Comparison of ENCODE assay signal across 12 cellular contexts in genomic region chrX:12844319-12844718, GRCh38. TPM values are rescaled to one million over a fixed set of nuclear protein-coding genes. Genes with fewer than 3 reads are reported as not detected.
DNase-seq lines count a peak whose midpoint lies in the region; ATAC-seq, FAIRE-seq and TF ChIP-seq lines count a peak whose summit lies in the region.
"Had no signal": no experiment of that assay in that cellular context is flagged by ENCODE, and none has a peak within 500 bp of the region (broad histone marks: within the 10 kb centered on the region; RNA-seq: fewer than 3 reads in every experiment).

No MANE protein-coding gene starts in this region.

- peak overlapping the region; percentile 69 for H3K4me3 Mint-ChIP-seq in stimulated activated naive CD8-positive, alpha-beta T cell treated with anti-CD3 and anti-CD28 coated beads, Interleukin-15, Interleukin-2, amounts not matched to agents 100 ng/mL and 50 ng/mL, for 24 hours
- H3K4me3 Mint-ChIP-seq: dendritic cell treated with granulocyte-macrophage colony-stimulating factor and Interleukin-4, amounts not matched to agents 40 ng/mL and 50 ng/mL, for 4 days had no signal

- H3K9me3 Mint-ChIP-seq in stimulated activated naive CD8-positive, alpha-beta T cell treated with anti-CD3 and anti-CD28 coated beads, Interleukin-15, Interleukin-2, amounts not matched to agents 100 ng/mL and 50 ng/mL, for 24 hours, result no peaks in the 10 kb centered on the region
- H3K9me3 Mint-ChIP-seq: dendritic cell treated with granulocyte-macrophage colony-stimulating factor and Interleukin-4, amounts not matched to agents 40 ng/mL and 50 ng/mL, for 4 days had no signal

- no peak for TF ChIP-seq RAD21 in HepG2 (CRISPR knock-in tag; IDR thresholded peaks at IDR 0.05)

- BruUV-seq in HepG2 (replicated peaks; lab: Mats Ljungman, UMichigan), result TSS peak; percentile 99

- H3K4me1 Mint-ChIP-seq in stimulated activated naive CD8-positive, alpha-beta T cell treated with anti-CD3 and anti-CD28 coated beads, Interleukin-15, Interleukin-2, amounts not matched to agents 100 ng/mL and 50 ng/mL, for 24 hours (ENCODE audit: low read depth), result peaks cover 17% of the 10 kb centered on the region

- H2AFZ ChIP-seq in HepG2 (ENCODE audit: low read length), result no peak overlapping the region
- H2AFZ ChIP-seq in OCI-LY3 (ENCODE audit: low read depth, low read length), result peak overlapping the region; percentile 73; the same call in 1 of the 2 replicates

- H3K27me3 Mint-ChIP-seq in stimulated activated naive CD8-positive, alpha-beta T cell treated with anti-CD3 and anti-CD28 coated beads, Interleukin-15, Interleukin-2, amounts not matched to agents 100 ng/mL and 50 ng/mL, for 24 hours, result no peaks in the 10 kb centered on the region
- H3K27me3 Mint-ChIP-seq: dendritic cell treated with granulocyte-macrophage colony-stimulating factor and Interleukin-4, amounts not matched to agents 40 ng/mL and 50 ng/mL, for 4 days had no signal

- no peaks in the 10 kb centered on the region for H3K79me2 ChIP-seq in HepG2 (ENCODE audit: insufficient read depth, low read length)
- H3K79me2 ChIP-seq in OCI-LY3 (ENCODE audit: low read length), result no peaks in the 10 kb centered on the region

- ATAC-seq in HepG2 (peak; percentile 81), right lobe of liver (no peak), HG02798 (IDR thresholded peaks at IDR 0.05; ENCODE audit: poor library complexity, unreplicated experiment) (peak; percentile 31), GM18517 (IDR thresholded peaks at IDR 0.05; ENCODE audit: unreplicated experiment) (no peak), HG03565 (IDR thresholded peaks at IDR 0.05; ENCODE audit: unreplicated experiment) (no peak)
- ATAC-seq: psoas muscle, upper lobe of right lung had no signal

- DNase-seq in HepG2 (ENCODE audit: low spot score), result peak; percentile 31
- no peak for DNase-seq in right lobe of liver
- DNase-seq in AG20443 (ENCODE audit: low spot score), result no peak
- DNase-seq: NCI-H1417, psoas muscle, upper lobe of right lung had no signal

- TF ChIP-seq CTCF in HepG2 (CRISPR knock-in tag; IDR thresholded peaks at IDR 0.05), result no peak
- TF ChIP-seq CTCF in right lobe of liver (IDR thresholded peaks at IDR 0.05), result no peak
- TF ChIP-seq CTCF in OCI-LY3 (IDR thresholded peaks at IDR 0.05; ENCODE audit: low read depth, low read length), result no peak

- CTCF ChIA-PET in HepG2 (lab: Yijun Ruan, JAX; ENCODE audit: low intra/inter-chr PET ratio, low total read pairs), result no interaction called here

- 0% methylated on average over 1 of the region's 3 CpGs for WGBS in HepG2 (ENCODE audit: low lambda C conversion rate)
- 31% methylated on average over 3 of the region's 3 CpGs for WGBS in right lobe of liver (ENCODE audit: insufficient coverage, low coverage, low lambda C conversion rate, missing lambda C conversion rate)

- H3K9me3 ChIP-seq in HepG2 (ENCODE audit: low read length) (no peaks in the 10 kb centered on the region), right lobe of liver (no peaks in the 10 kb centered on the region), OCI-LY3 (ENCODE audit: insufficient read depth, low read length) (no peaks in the 10 kb centered on the region)
- H3K9me3 ChIP-seq: psoas muscle, upper lobe of right lung had no signal

- H3K4me1 ChIP-seq in HepG2 (ENCODE audit: insufficient read depth, low read length), result peaks cover 41% of the 10 kb centered on the region
- H3K4me1 ChIP-seq in right lobe of liver, result no peaks in the 10 kb centered on the region
- peaks cover 13% of the 10 kb centered on the region for H3K4me1 ChIP-seq in OCI-LY3 (ENCODE audit: low read length)
- H3K4me1 ChIP-seq: psoas muscle, upper lobe of right lung had no signal

- intact Hi-C loops in HepG2 (cut with micrococcal nuclease; ENCODE audit: unreplicated experiment) (no loop called here), right lobe of liver (cut with DNase I) (no loop called here)

- POLR2A ChIA-PET in HepG2 (lab: Yijun Ruan, JAX), result interaction anchor here (0.9 to 1.3 kb wide), 5 partner anchors 10 to 890 kb away, joined by 3 to 6 read pairs (median 4); partner anchors contain the start of genes OFD1, PRPS2 and TRAPPC2

- TF ChIP-seq POLR2A in HepG2 (IDR thresholded peaks at IDR 0.05; ENCODE audit: insufficient read depth in 1 of 2, low read depth in 2 of 2, low read length in 2 of 2) (no peak; a peak in 1 of 4 replicates), right lobe of liver (IDR thresholded peaks at IDR 0.05) (no peak)

- no peaks in the 10 kb centered on the region for H3K36me3 Mint-ChIP-seq in stimulated activated naive CD8-positive, alpha-beta T cell treated with anti-CD3 and anti-CD28 coated beads, Interleukin-15, Interleukin-2, amounts not matched to agents 100 ng/mL and 50 ng/mL, for 24 hours (ENCODE audit: low read depth)

- H3K27me3 ChIP-seq in HepG2 (ENCODE audit: control insufficient read depth in 1 of 2, insufficient read depth in 2 of 2, low read length in 2 of 2) (no peaks in the 10 kb centered on the region), right lobe of liver (no peaks in the 10 kb centered on the region), OCI-LY3 (ENCODE audit: low read depth, low read length) (no peaks in the 10 kb centered on the region)
- H3K27me3 ChIP-seq: upper lobe of right lung had no signal

- H3K4me2 ChIP-seq in HepG2 (ENCODE audit: low read depth, low read length) (peak overlapping the region; percentile 65), OCI-LY3 (ENCODE audit: low read length) (peak overlapping the region; percentile 84)

- H3K9ac ChIP-seq in HepG2 (ENCODE audit: insufficient read depth, low read depth, low read length), result peak overlapping the region; percentile 61
- H3K9ac ChIP-seq in OCI-LY3 (ENCODE audit: low read length), result no peak overlapping the region

- H3K27ac Mint-ChIP-seq in stimulated activated naive CD8-positive, alpha-beta T cell treated with anti-CD3 and anti-CD28 coated beads, Interleukin-15, Interleukin-2, amounts not matched to agents 100 ng/mL and 50 ng/mL, for 24 hours, result no peak overlapping the region
- H3K27ac Mint-ChIP-seq: dendritic cell treated with granulocyte-macrophage colony-stimulating factor and Interleukin-4, amounts not matched to agents 40 ng/mL and 50 ng/mL, for 4 days had no signal

- H4K20me1 ChIP-seq in HepG2 (ENCODE audit: insufficient read depth, low read length), result no peaks in the 10 kb centered on the region
- H4K20me1 ChIP-seq in OCI-LY3 (ENCODE audit: insufficient read depth, low read length), result no peaks in the 10 kb centered on the region

- in situ Hi-C loops in HepG2 (cut with HindIII; ENCODE audit: extremely low pct_ligation_motif_present, low pct_unique_long_range_greater_than_20kb), result no loop called here

- peak overlapping the region; percentile 96 for H3K27ac ChIP-seq in HepG2 (ENCODE audit: extremely low read length, insufficient read depth, low read length)
- no peak overlapping the region for H3K27ac ChIP-seq in right lobe of liver
- no peak overlapping the region for H3K27ac ChIP-seq in OCI-LY3 (ENCODE audit: low read length)
- H3K27ac ChIP-seq: psoas muscle, upper lobe of right lung had no signal

- no peak for TF ChIP-seq EP300 in HepG2 (IDR thresholded peaks at IDR 0.05; ENCODE audit: low read depth in 2 of 2, low read length in 2 of 2)
- TF ChIP-seq EP300 in HepG2 (CRISPR knock-in tag; IDR thresholded peaks at IDR 0.05; ENCODE audit: borderline replicate concordance), result no peak

- FAIRE-seq in HepG2 (lab: Jason Lieb, UNC), result peak; percentile 15

- H3K4me3 ChIP-seq in HepG2 (replicated peaks in 1 of 3; ENCODE audit: insufficient read depth in 1 of 3, low read depth in 2 of 3, low read length in 3 of 3) (peak overlapping the region; percentile 33 to 59 (median 55); a peak in 4 of 6 replicates), right lobe of liver (no peak overlapping the region), OCI-LY3 (ENCODE audit: low read length) (peak overlapping the region; percentile 65)
- H3K4me3 ChIP-seq: psoas muscle, upper lobe of right lung had no signal

- H3K36me3 ChIP-seq in HepG2 (replicated peaks in 1 of 2; ENCODE audit: control insufficient read depth in 1 of 2, insufficient read depth in 2 of 2, low read length in 2 of 2) (no peaks in the 10 kb centered on the region), right lobe of liver (no peaks in the 10 kb centered on the region), OCI-LY3 (replicated peaks; ENCODE audit: low read depth, low read length) (no peaks in the 10 kb centered on the region)
- H3K36me3 ChIP-seq: upper lobe of right lung had no signal

RNA-seq across cellular contexts. Expression of gene TLR7, which starts 22.6 kb away (rescaled TPM):
- not detected in 2 replicates for total RNA-seq in HepG2 (2016; rRNA removed; fragmentation: Illumina TruSeq; extraction: Trizol)
- not detected in 2 replicates for total RNA-seq in HepG2 (2016; cell fraction: cytosol; rRNA removed; fragmentation: Illumina TruSeq; extraction: Trizol; ENCODE audit: low read depth)
- total RNA-seq in HepG2 (2016; cell fraction: insoluble cytoplasmic fraction; rRNA removed; fragmentation: Illumina TruSeq; extraction: Trizol), result not detected in 2 replicates
- total RNA-seq in HepG2 (2016; cell fraction: membrane; rRNA removed; fragmentation: Illumina TruSeq; extraction: Trizol), result not detected in 2 replicates
- total RNA-seq in HepG2 (2016; cell fraction: nucleus; rRNA removed; fragmentation: Illumina TruSeq; extraction: Trizol), result not detected in 2 replicates
- not detected in 2 replicates for polyA plus RNA-seq in HepG2 (2011; rRNA removed)
- polyA plus RNA-seq in HepG2 (2011; cell fraction: cytosol; rRNA removed), result not detected in 2 replicates
- not detected in 2 replicates for polyA plus RNA-seq in HepG2 (2011; cell fraction: nucleus; rRNA removed)
- not detected in 2 replicates for polyA plus RNA-seq in HepG2 (2012)
- not detected in 2 replicates for polyA plus RNA-seq in HepG2 (2016; cell fraction: cytosol; fragmentation: Illumina TruSeq; extraction: Trizol; ENCODE audit: low read depth)
- not detected in 2 replicates for polyA plus RNA-seq in HepG2 (2016; cell fraction: insoluble cytoplasmic fraction; fragmentation: Illumina TruSeq; extraction: Trizol; ENCODE audit: low read depth)
- not detected in 2 replicates for polyA plus RNA-seq in HepG2 (2016; cell fraction: membrane; fragmentation: Illumina TruSeq; extraction: Trizol; ENCODE audit: low read depth)
- polyA plus RNA-seq in HepG2 (2016; cell fraction: nucleus; fragmentation: Illumina TruSeq; extraction: Trizol; ENCODE audit: insufficient read depth, low read depth), result not detected in 2 replicates
- polyA minus RNA-seq in HepG2 (2011; rRNA and poly(A)+ RNA removed; ENCODE audit: low replicate concordance), result not detected in 2 replicates
- polyA minus RNA-seq in HepG2 (2011; cell fraction: cytosol; rRNA and poly(A)+ RNA removed), result not detected in 2 replicates
- not detected in 2 replicates for polyA minus RNA-seq in HepG2 (2011; cell fraction: nucleus; rRNA and poly(A)+ RNA removed)
- total RNA-seq in right lobe of liver, result under 1 TPM; 0.10 to 0.58 (median 0.15) TPM

RNA-seq across cellular contexts. Expression of gene PRPS2, which starts 53.1 kb away (rescaled TPM):
- 24.4 and 29.2 TPM in 2 replicates for total RNA-seq in HepG2 (2016; rRNA removed; fragmentation: Illumina TruSeq; extraction: Trizol)
- total RNA-seq in HepG2 (2016; cell fraction: cytosol; rRNA removed; fragmentation: Illumina TruSeq; extraction: Trizol; ENCODE audit: low read depth), result 11.1 and 12.0 TPM in 2 replicates
- 26.5 and 27.5 TPM in 2 replicates for total RNA-seq in HepG2 (2016; cell fraction: insoluble cytoplasmic fraction; rRNA removed; fragmentation: Illumina TruSeq; extraction: Trizol)
- 21.5 and 24.9 TPM in 2 replicates for total RNA-seq in HepG2 (2016; cell fraction: membrane; rRNA removed; fragmentation: Illumina TruSeq; extraction: Trizol)
- total RNA-seq in HepG2 (2016; cell fraction: nucleus; rRNA removed; fragmentation: Illumina TruSeq; extraction: Trizol), result 13.1 and 13.4 TPM in 2 replicates
- polyA plus RNA-seq in HepG2 (2011; rRNA removed), result 8.9 and 10.6 TPM in 2 replicates
- polyA plus RNA-seq in HepG2 (2011; cell fraction: cytosol; rRNA removed), result 10.4 and 10.6 TPM in 2 replicates
- 5.8 and 7.2 TPM in 2 replicates for polyA plus RNA-seq in HepG2 (2011; cell fraction: nucleus; rRNA removed)
- 10.4 and 10.5 TPM in 2 replicates for polyA plus RNA-seq in HepG2 (2012)
- 6.1 and 6.9 TPM in 2 replicates for polyA plus RNA-seq in HepG2 (2016; cell fraction: cytosol; fragmentation: Illumina TruSeq; extraction: Trizol; ENCODE audit: low read depth)
- 29.8 and 30.5 TPM in 2 replicates for polyA plus RNA-seq in HepG2 (2016; cell fraction: insoluble cytoplasmic fraction; fragmentation: Illumina TruSeq; extraction: Trizol; ENCODE audit: low read depth)
- polyA plus RNA-seq in HepG2 (2016; cell fraction: membrane; fragmentation: Illumina TruSeq; extraction: Trizol; ENCODE audit: low read depth), result 11.1 and 11.7 TPM in 2 replicates
- 18.4 and 19.2 TPM in 2 replicates for polyA plus RNA-seq in HepG2 (2016; cell fraction: nucleus; fragmentation: Illumina TruSeq; extraction: Trizol; ENCODE audit: insufficient read depth, low read depth)
- 30.2 and 139 TPM in 2 replicates for polyA minus RNA-seq in HepG2 (2011; rRNA and poly(A)+ RNA removed; ENCODE audit: low replicate concordance)
- polyA minus RNA-seq in HepG2 (2011; cell fraction: cytosol; rRNA and poly(A)+ RNA removed), result 15.6 and 20.8 TPM in 2 replicates
- polyA minus RNA-seq in HepG2 (2011; cell fraction: nucleus; rRNA and poly(A)+ RNA removed), result 6.4 and 8.2 TPM in 2 replicates
- total RNA-seq in right lobe of liver, result 10 to 100 TPM; 13.9 to 17.9 (median 15.0) TPM

Comparison
In these comparisons a context has a peak if more than half of its experiments do, and no peak if none do; other contexts are left out.
1. ATAC-seq: peak in HepG2 (single experiment) and HG02798 (single experiment); none in right lobe of liver (0 of 4), GM18517 (single experiment) and HG03565 (single experiment).
2. H3K4me3 ChIP-seq: peak in HepG2 (3 of 3) and OCI-LY3 (single experiment); none in right lobe of liver (0 of 3).